8 cellular contexts compared by ENCODE assay signal in the genomic region with DNA sequence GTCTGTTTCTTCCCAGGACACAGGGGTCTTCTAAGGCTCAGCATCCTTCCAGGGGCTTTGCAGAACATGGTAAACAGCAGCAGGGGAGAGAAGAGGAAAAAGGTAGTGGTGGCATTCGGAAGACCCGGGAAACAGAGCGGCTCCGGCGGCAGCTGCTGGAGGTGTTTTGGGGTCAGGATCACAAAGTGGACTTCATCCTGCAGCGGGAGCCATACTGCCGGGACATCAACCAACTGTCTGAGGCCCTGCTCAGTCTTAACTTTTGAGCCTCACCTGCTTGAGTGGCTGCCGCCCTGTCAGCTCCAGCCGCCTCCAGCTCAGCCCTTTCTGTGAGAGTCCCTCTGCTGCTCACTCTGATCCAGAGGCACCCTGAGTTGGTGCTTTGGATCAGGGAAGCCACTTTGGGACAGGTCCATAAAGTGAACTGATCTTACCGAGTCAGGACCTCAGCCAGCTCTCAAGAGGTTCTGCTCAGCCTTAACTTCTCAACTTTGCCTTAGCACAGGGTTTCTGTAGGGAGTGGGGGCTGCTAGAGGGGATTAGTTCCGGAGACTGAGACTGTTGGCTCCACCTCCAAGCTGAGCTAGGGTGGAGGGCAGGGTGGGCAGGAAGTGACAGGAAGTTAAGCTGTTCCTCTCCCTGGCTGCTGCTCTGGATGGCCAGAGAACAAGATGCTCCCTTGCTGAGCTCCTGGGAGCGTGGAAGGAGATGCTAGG. TPM values are rescaled to one million over a fixed set of nuclear protein-coding genes. Genes with fewer than 3 reads are reported as not detected.
DNase-seq lines count a peak whose midpoint lies in the region; ATAC-seq and TF ChIP-seq lines count a peak whose summit lies in the region.

No MANE protein-coding gene starts in this region.

- H2AFZ ChIP-seq in Karpas-422 (ENCODE audit: low read length), result no peak overlapping the region

- 0 out of 2 replicates have a peak, but pooled peaks cover 1% of the 10 kb centered on the region for H4K20me1 ChIP-seq in Karpas-422 (ENCODE audit: insufficient read depth, low read depth, low read length)

- peaks cover 41% of the 10 kb centered on the region for H3K36me3 Mint-ChIP-seq in CD4-positive, CD25-positive, alpha-beta regulatory T cell
- peaks cover 53% of the 10 kb centered on the region for H3K36me3 Mint-ChIP-seq in nephron (ENCODE audit: low read depth)

- no peak for TF ChIP-seq CTCF in ascending aorta (IDR thresholded peaks at IDR 0.05)
- TF ChIP-seq CTCF in nephron (IDR thresholded peaks at IDR 0.05; ENCODE audit: unreplicated experiment in 3 of 3), result no peak

- ATAC-seq in CD4-positive, CD25-positive, alpha-beta regulatory T cell (ENCODE audit: low read depth in 2 of 2), result no peak
- ATAC-seq in HG02759 (IDR thresholded peaks at IDR 0.05; ENCODE audit: unreplicated experiment) (no peak), GM18867 (IDR thresholded peaks at IDR 0.05; ENCODE audit: unreplicated experiment) (no peak), GM21360 (IDR thresholded peaks at IDR 0.05; ENCODE audit: unreplicated experiment) (no peak)

- no peak overlapping the region for H3K4me2 ChIP-seq in Karpas-422 (ENCODE audit: low read depth, low read length, poor library complexity, severe bottlenecking)

- no peaks in the 10 kb centered on the region for H3K9me2 ChIP-seq in Karpas-422 (replicated peaks; ENCODE audit: insufficient read depth, low read length)

- H3K9ac ChIP-seq in Karpas-422 (ENCODE audit: low read length), result peak overlapping the region; percentile 19

- peaks cover 19% of the 10 kb centered on the region for H3K79me2 ChIP-seq in Karpas-422 (ENCODE audit: low read length)

- H3K9me3 ChIP-seq in CD4-positive, CD25-positive, alpha-beta regulatory T cell (ENCODE audit: control insufficient read depth in 2 of 2, low read length in 2 of 2), result no peaks in the 10 kb centered on the region
- H3K9me3 ChIP-seq in Karpas-422 (ENCODE audit: low read length) (no peaks in the 10 kb centered on the region), ascending aorta (no peaks in the 10 kb centered on the region)

- H3K27me3 Mint-ChIP-seq in CD4-positive, CD25-positive, alpha-beta regulatory T cell, result no peaks in the 10 kb centered on the region
- H3K27me3 Mint-ChIP-seq in nephron (ENCODE audit: low read depth), result no peaks in the 10 kb centered on the region

- H3K27me3 ChIP-seq in CD4-positive, CD25-positive, alpha-beta regulatory T cell (ENCODE audit: control insufficient read depth, insufficient read depth, low read length), result no peaks in the 10 kb centered on the region
- H3K27me3 ChIP-seq in Karpas-422 (ENCODE audit: low read length) (no peaks in the 10 kb centered on the region), ascending aorta (no peaks in the 10 kb centered on the region)

- H3K4me1 Mint-ChIP-seq in CD4-positive, CD25-positive, alpha-beta regulatory T cell, result peaks cover 15 to 61% (median 29%) of the 10 kb centered on the region in 4 donors
- peaks cover 26% of the 10 kb centered on the region for H3K4me1 Mint-ChIP-seq in nephron

- H3K36me3 ChIP-seq in CD4-positive, CD25-positive, alpha-beta regulatory T cell (ENCODE audit: control insufficient read depth, insufficient read depth, low read length), result peaks cover 57% of the 10 kb centered on the region
- H3K36me3 ChIP-seq in Karpas-422 (ENCODE audit: insufficient read depth, low read length), result peaks cover 47% of the 10 kb centered on the region; the same call in 1 of the 2 replicates
- H3K36me3 ChIP-seq in ascending aorta, result peaks cover 61 to 79% of the 10 kb centered on the region in 2 donors

- H3K4me1 ChIP-seq in CD4-positive, CD25-positive, alpha-beta regulatory T cell (ENCODE audit: control insufficient read depth, insufficient read depth, low read length, poor library complexity, severe bottlenecking), result peaks cover 32% of the 10 kb centered on the region
- H3K4me1 ChIP-seq in Karpas-422 (ENCODE audit: low read length) (peaks cover 43% of the 10 kb centered on the region), ascending aorta (peaks cover 0 to 20% of the 10 kb centered on the region in 2 donors)

- H3K27ac Mint-ChIP-seq in CD4-positive, CD25-positive, alpha-beta regulatory T cell, result peak overlapping the region; percentile 76 to 86 (median 84)
- H3K27ac Mint-ChIP-seq in nephron, result peak overlapping the region; percentile 61 to 76 (median 65)

- peak overlapping the region; percentile 38 for H3K27ac ChIP-seq in CD4-positive, CD25-positive, alpha-beta regulatory T cell (ENCODE audit: insufficient read depth, low read length, poor library complexity, severe bottlenecking)
- H3K27ac ChIP-seq in Karpas-422 (ENCODE audit: low read length), result peak overlapping the region; percentile 5
- peak overlapping the region; percentile 10 to 48 for H3K27ac ChIP-seq in ascending aorta

- H3K4me3 ChIP-seq in CD4-positive, CD25-positive, alpha-beta regulatory T cell (ENCODE audit: low read depth, low read length), result peak overlapping the region; percentile 8
- no peak overlapping the region for H3K4me3 ChIP-seq in Karpas-422 (ENCODE audit: low read length)
- H3K4me3 ChIP-seq in ascending aorta, result no peak overlapping the region

- peak in 1 of 3 donors; percentile 68 for DNase-seq in CD4-positive, CD25-positive, alpha-beta regulatory T cell
- no peak for DNase-seq in Karpas-422
- no peak for DNase-seq in ascending aorta (ENCODE audit: low spot score in 2 of 2)
- no peak for DNase-seq in HK-2 (ENCODE audit: unreplicated experiment)

- intact Hi-C loops in ascending aorta (cut with DNase I), result loop anchor here (10.0 kb wide), 1 partner anchor 1072 kb away; a partner anchor contains a TSS

- peak overlapping the region; percentile 13 to 68 (median 40) for H3K4me3 Mint-ChIP-seq in CD4-positive, CD25-positive, alpha-beta regulatory T cell
- H3K4me3 Mint-ChIP-seq in nephron, result peak overlapping the region in 2 of 3 experiments; percentile 9 to 29

- no peaks in the 10 kb centered on the region for H3K9me3 Mint-ChIP-seq in CD4-positive, CD25-positive, alpha-beta regulatory T cell
- H3K9me3 Mint-ChIP-seq in nephron, result no peaks in the 10 kb centered on the region

RNA-seq across cellular contexts. Expression of a gene that starts 5.4 kb away (rescaled TPM):
- total RNA-seq in CD4-positive, CD25-positive, alpha-beta regulatory T cell, result 79.9 TPM
- polyA plus RNA-seq in CD4-positive, CD25-positive, alpha-beta regulatory T cell, result 10 to 100 TPM; 46.1 to 63.1 (median 60.5) TPM
- 53.3 and 77.2 TPM in 2 replicates for total RNA-seq in Karpas-422 (2014; rRNA removed; shearing (Covaris generic); ENCODE audit: low replicate concordance)
- total RNA-seq in ascending aorta, result 98.3 TPM

RNA-seq across cellular contexts. Expression of a gene that starts 7.4 kb away (rescaled TPM):
- 139 TPM for total RNA-seq in CD4-positive, CD25-positive, alpha-beta regulatory T cell
- 10 to 100 TPM; 12.4 to 16.5 (median 15.0) TPM for polyA plus RNA-seq in CD4-positive, CD25-positive, alpha-beta regulatory T cell
- total RNA-seq in Karpas-422 (2014; rRNA removed; shearing (Covaris generic); ENCODE audit: low replicate concordance), result 50.8 and 109 TPM in 2 replicates
- total RNA-seq in ascending aorta, result 70.4 TPM

RNA-seq across cellular contexts. Expression of a gene that starts 7.7 kb away (rescaled TPM):
- 3.2 TPM for total RNA-seq in CD4-positive, CD25-positive, alpha-beta regulatory T cell
- polyA plus RNA-seq in CD4-positive, CD25-positive, alpha-beta regulatory T cell, result under 1 TPM; 0.10 to 0.32 (median 0.11) TPM
- 1.1 and 3.6 TPM in 2 replicates for total RNA-seq in Karpas-422 (2014; rRNA removed; shearing (Covaris generic); ENCODE audit: low replicate concordance)
- total RNA-seq in ascending aorta, result 2.2 TPM

RNA-seq across cellular contexts. Expression of a gene that starts 38.4 kb away (rescaled TPM):
- total RNA-seq in CD4-positive, CD25-positive, alpha-beta regulatory T cell, result 0.22 TPM
- under 1 TPM in 1 of 4 donors, not detected in 3; 0.02 TPM for polyA plus RNA-seq in CD4-positive, CD25-positive, alpha-beta regulatory T cell
- total RNA-seq in Karpas-422 (2014; rRNA removed; shearing (Covaris generic); ENCODE audit: low replicate concordance), result not detected in 2 replicates
- 23.1 TPM for total RNA-seq in ascending aorta
